11 cellular contexts compared by ENCODE assay signal in genomic region chr3:111595239-111595638, GRCh38. TPM values are rescaled to one million over a fixed set of nuclear protein-coding genes. Genes with fewer than 3 reads are reported as not detected.
DNase-seq lines count a peak whose midpoint lies in the region; ATAC-seq lines count a peak whose summit lies in the region.
"Had no signal": no experiment of that assay in that cellular context is flagged by ENCODE, and none has a peak within 500 bp of the region (broad histone marks: within the 10 kb centered on the region; RNA-seq: fewer than 3 reads in every experiment).

Gene ZBED2 (minus strand): TSS chr3:111595346. CDS start chr3:111594201, 1,145 bp downstream.

- peak within 1 kb of the TSS in 3 of 7 donors; percentile 43 to 46 (median 44) for H3K4me3 Mint-ChIP-seq in CD8-positive, alpha-beta memory T cell

- CTCF ChIA-PET in CD8-positive, alpha-beta memory T cell (lab: Charles Lee), result interaction anchor here (1.0 kb wide), 1 partner anchor 21 kb away, joined by 3 read pairs; no protein-coding TSS in a partner anchor

- POLR2A ChIA-PET in CD8-positive, alpha-beta memory T cell (lab: Charles Lee), result no interaction called here

- H3K9me3 ChIP-seq in CD8-positive, alpha-beta memory T cell (ENCODE audit: low read length), result no peaks in the 10 kb centered on the region
- no peaks in the 10 kb centered on the region for H3K9me3 ChIP-seq in effector memory CD4-positive, alpha-beta T cell (ENCODE audit: control insufficient read depth, low read length)

- DNase-seq in CD8-positive, alpha-beta memory T cell, result no peak
- DNase-seq in iPS-NIHi11 (ENCODE audit: low spot score), result peak; percentile 27
- no peak for DNase-seq in ecto neural progenitor cell (ENCODE audit: low spot score)
- DNase-seq in activated effector memory CD4-positive, alpha-beta T cell treated with anti-CD3 and anti-CD28 coated beads, Interleukin-2, amount 50 U/mL, for 16 hours, result no peak
- no peak for DNase-seq in effector memory CD4-positive, alpha-beta T cell
- no peak for DNase-seq in iPS-NIHi7 (ENCODE audit: extremely low spot score)
- DNase-seq: dorsolateral prefrontal cortex, GDM1, T-helper 9 cell had no signal

- H3K9me3 Mint-ChIP-seq in CD8-positive, alpha-beta memory T cell, result no peaks in the 10 kb centered on the region

- H3K4me1 ChIP-seq in CD8-positive, alpha-beta memory T cell (ENCODE audit: insufficient read depth, low read length), result peaks cover 16% of the 10 kb centered on the region
- peaks cover 5% of the 10 kb centered on the region for H3K4me1 ChIP-seq in effector memory CD4-positive, alpha-beta T cell (ENCODE audit: control insufficient read depth, insufficient read depth, low read length, poor library complexity, severe bottlenecking)

- H3K27ac Mint-ChIP-seq in CD8-positive, alpha-beta memory T cell, result peak within 1 kb of the TSS; percentile 65 to 96 (median 84)

- H3K27me3 ChIP-seq in CD8-positive, alpha-beta memory T cell (ENCODE audit: insufficient read depth, low read length, poor library complexity, severe bottlenecking), result no peaks in the 10 kb centered on the region
- no peaks in the 10 kb centered on the region for H3K27me3 ChIP-seq in effector memory CD4-positive, alpha-beta T cell (replicated peaks; ENCODE audit: control insufficient read depth, insufficient read depth, low read length, poor library complexity, severe bottlenecking)

- ATAC-seq in GM19455 (IDR thresholded peaks at IDR 0.05; ENCODE audit: unreplicated experiment) (peak; percentile 38), HG03565 (IDR thresholded peaks at IDR 0.05; ENCODE audit: unreplicated experiment) (peak; percentile 42)

- H3K36me3 Mint-ChIP-seq in CD8-positive, alpha-beta memory T cell, result peaks cover 12 to 84% (median 29%) of the 10 kb centered on the region in 3 donors

- H3K36me3 ChIP-seq in CD8-positive, alpha-beta memory T cell (ENCODE audit: insufficient read depth, low read length), result peaks cover 24% of the 10 kb centered on the region
- H3K36me3 ChIP-seq in effector memory CD4-positive, alpha-beta T cell (ENCODE audit: control insufficient read depth, insufficient read depth, low read length), result peaks cover 30% of the 10 kb centered on the region

- no peak within 1 kb of the TSS for H3K4me3 ChIP-seq in CD8-positive, alpha-beta memory T cell (ENCODE audit: low read length)
- no peak within 1 kb of the TSS for H3K4me3 ChIP-seq in effector memory CD4-positive, alpha-beta T cell (ENCODE audit: insufficient read depth, low read depth, low read length, poor library complexity, severe bottlenecking)
- H3K4me3 ChIP-seq: dorsolateral prefrontal cortex had no signal

- H3K27ac ChIP-seq in CD8-positive, alpha-beta memory T cell (ENCODE audit: low read depth, low read length), result no peak within 1 kb of the TSS
- H3K27ac ChIP-seq in effector memory CD4-positive, alpha-beta T cell (ENCODE audit: insufficient read depth, low read length, poor library complexity, severe bottlenecking), result no peak within 1 kb of the TSS
- H3K27ac ChIP-seq: dorsolateral prefrontal cortex had no signal

- H3K27me3 Mint-ChIP-seq in CD8-positive, alpha-beta memory T cell, result no peaks in the 10 kb centered on the region

- peaks cover 43 to 77% (median 75%) of the 10 kb centered on the region in 3 donors for H3K4me1 Mint-ChIP-seq in CD8-positive, alpha-beta memory T cell

RNA-seq across cellular contexts. Expression of gene ZBED2, which starts in this region (rescaled TPM):
- total RNA-seq in CD8-positive, alpha-beta memory T cell, result 100 to 1,000 TPM; 547 to 551 TPM
- polyA plus RNA-seq in CD8-positive, alpha-beta memory T cell, result 0.51 TPM
